ENCODE assay signal across 1 cellular context in the genomic region with DNA sequence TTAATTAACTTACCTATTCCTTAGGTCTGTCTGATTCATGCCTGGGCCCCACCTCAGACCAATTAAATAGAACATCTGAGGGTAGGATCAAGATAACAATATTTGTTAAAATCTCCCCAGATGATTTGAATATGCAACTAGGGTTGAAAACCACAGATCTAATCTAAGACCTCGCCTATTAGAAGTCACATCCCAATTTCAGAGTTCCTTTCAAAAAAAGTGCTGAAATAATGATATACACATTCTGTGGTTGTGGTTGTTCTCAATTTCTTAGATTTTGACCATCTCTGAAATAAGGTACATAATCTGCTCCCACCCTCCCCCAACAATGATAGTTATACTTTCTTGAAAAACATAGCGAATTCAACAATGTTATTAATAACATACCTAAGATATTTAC.
TF ChIP-seq lines count a peak whose summit lies in the region.

No MANE protein-coding gene starts in this region.

TF ChIP-seq in GM12878, 131 proteins besides CTCF, POLR2A, EP300 and RAD21:
- TF ChIP-seq, protein P1, sequence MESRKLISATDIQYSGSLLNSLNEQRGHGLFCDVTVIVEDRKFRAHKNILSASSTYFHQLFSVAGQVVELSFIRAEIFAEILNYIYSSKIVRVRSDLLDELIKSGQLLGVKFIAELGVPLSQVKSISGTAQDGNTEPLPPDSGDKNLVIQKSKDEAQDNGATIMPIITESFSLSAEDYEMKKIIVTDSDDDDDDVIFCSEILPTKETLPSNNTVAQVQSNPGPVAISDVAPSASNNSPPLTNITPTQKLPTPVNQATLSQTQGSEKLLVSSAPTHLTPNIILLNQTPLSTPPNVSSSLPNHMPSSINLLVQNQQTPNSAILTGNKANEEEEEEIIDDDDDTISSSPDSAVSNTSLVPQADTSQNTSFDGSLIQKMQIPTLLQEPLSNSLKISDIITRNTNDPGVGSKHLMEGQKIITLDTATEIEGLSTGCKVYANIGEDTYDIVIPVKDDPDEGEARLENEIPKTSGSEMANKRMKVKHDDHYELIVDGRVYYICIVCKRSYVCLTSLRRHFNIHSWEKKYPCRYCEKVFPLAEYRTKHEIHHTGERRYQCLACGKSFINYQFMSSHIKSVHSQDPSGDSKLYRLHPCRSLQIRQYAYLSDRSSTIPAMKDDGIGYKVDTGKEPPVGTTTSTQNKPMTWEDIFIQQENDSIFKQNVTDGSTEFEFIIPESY (IDR thresholded peaks at IDR 0.05), result no peak
- TF ChIP-seq MTA2 (IDR thresholded peaks at IDR 0.05; ENCODE audit: low read depth) (peak; percentile 52; the same call in 1 of the 2 replicates), RUNX3 (IDR thresholded peaks at IDR 0.05; ENCODE audit: low read length) (peak; percentile 86), RCOR1 (conservative IDR thresholded peaks at IDR 0.05; ENCODE audit: low read depth, low read length) (no peak), ZNF24 (IDR thresholded peaks at IDR 0.05) (peak; percentile 81), NFIC (IDR thresholded peaks at IDR 0.05; ENCODE audit: low read depth, low read length) (peak; percentile 55; the same call in 1 of the 2 replicates), POU2F2 (IDR thresholded peaks at IDR 0.05; ENCODE audit: borderline replicate concordance, low read depth, low read length) (0 out of 3 replicates have a peak, but pooled peaks have one; percentile 39)
- TF ChIP-seq, protein P2, sequence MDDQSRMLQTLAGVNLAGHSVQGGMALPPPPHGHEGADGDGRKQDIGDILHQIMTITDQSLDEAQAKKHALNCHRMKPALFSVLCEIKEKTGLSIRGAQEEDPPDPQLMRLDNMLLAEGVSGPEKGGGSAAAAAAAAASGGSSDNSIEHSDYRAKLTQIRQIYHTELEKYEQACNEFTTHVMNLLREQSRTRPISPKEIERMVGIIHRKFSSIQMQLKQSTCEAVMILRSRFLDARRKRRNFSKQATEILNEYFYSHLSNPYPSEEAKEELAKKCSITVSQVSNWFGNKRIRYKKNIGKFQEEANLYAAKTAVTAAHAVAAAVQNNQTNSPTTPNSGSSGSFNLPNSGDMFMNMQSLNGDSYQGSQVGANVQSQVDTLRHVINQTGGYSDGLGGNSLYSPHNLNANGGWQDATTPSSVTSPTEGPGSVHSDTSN (IDR thresholded peaks at IDR 0.05; ENCODE audit: insufficient replicate concordance, low read depth, low read length), result no peak
